ENCODE assay signal across 8 cellular contexts in genomic region chr13:102845289-102845629, GRCh38. TPM values are rescaled to one million over a fixed set of nuclear protein-coding genes. Genes with fewer than 3 reads are reported as not detected.
DNase-seq lines count a peak whose midpoint lies in the region; ATAC-seq and TF ChIP-seq lines count a peak whose summit lies in the region.

No MANE protein-coding gene starts in this region.

- DNase-seq in BE2C: no peak
- no peak for DNase-seq in coronary artery (ENCODE audit: low spot score)
- no peak for DNase-seq in natural killer cell treated with Interleukin-12 subunit alpha and Interleukin-12 subunit beta and Interleukin-15 and Interleukin-18, amount 100 ng/mL, for 72 hours (ENCODE audit: low spot score)
- DNase-seq in amygdala (lab: John Stamatoyannopoulos, UW): no peak
- no peak for DNase-seq in NCI-H2227 treated with DMSO at 0.1 percent for 48 hours (lab: John Stamatoyannopoulos, UW)
- no peak for DNase-seq in NCI-H2081 (lab: John Stamatoyannopoulos, UW)

- peaks cover 24 to 30% of the 10 kb centered on the region in 2 donors for H3K4me1 Mint-ChIP-seq in natural killer cell treated with Interleukin-12 subunit alpha and Interleukin-12 subunit beta and Interleukin-15 and Interleukin-18, amount 100 ng/mL, for 72 hours (ENCODE audit: low read depth in 2 of 2)

- H3K4me3 Mint-ChIP-seq in natural killer cell treated with Interleukin-12 subunit alpha and Interleukin-12 subunit beta and Interleukin-15 and Interleukin-18, amount 100 ng/mL, for 72 hours: peak overlapping the region; percentile 93

- H3K27ac ChIP-seq in HUES6 (ENCODE audit: low read depth, low read length): peak overlapping the region; percentile 76
- H3K27ac ChIP-seq in coronary artery: peak overlapping the region; percentile 97 to 98

- no peaks in the 10 kb centered on the region for H3K9me3 Mint-ChIP-seq in natural killer cell treated with Interleukin-12 subunit alpha and Interleukin-12 subunit beta and Interleukin-15 and Interleukin-18, amount 100 ng/mL, for 72 hours

- peak overlapping the region; percentile 96 for H3K4me3 ChIP-seq in BE2C (ENCODE audit: low read depth, low read length)
- peak overlapping the region; percentile 92 for H3K4me3 ChIP-seq in HUES6 (ENCODE audit: low read depth, low read length)
- H3K4me3 ChIP-seq in coronary artery: peak overlapping the region; percentile 93

- H3K27me3 ChIP-seq in BE2C (no peaks in the 10 kb centered on the region), HUES6 (ENCODE audit: control insufficient read depth, insufficient read depth, low read length) (no peaks in the 10 kb centered on the region)

- H3K27ac Mint-ChIP-seq in natural killer cell treated with Interleukin-12 subunit alpha and Interleukin-12 subunit beta and Interleukin-15 and Interleukin-18, amount 100 ng/mL, for 72 hours: peak overlapping the region; percentile 91 to 98

- no peaks in the 10 kb centered on the region for H3K27me3 Mint-ChIP-seq in natural killer cell treated with Interleukin-12 subunit alpha and Interleukin-12 subunit beta and Interleukin-15 and Interleukin-18, amount 100 ng/mL, for 72 hours

- ATAC-seq in GM21447 (IDR thresholded peaks at IDR 0.05; ENCODE audit: unreplicated experiment): peak; percentile 21
- ATAC-seq in natural killer cell treated with Interleukin-12 subunit alpha and Interleukin-12 subunit beta and Interleukin-15 and Interleukin-18, amount 100 ng/mL, for 72 hours: peak; percentile 25 to 49

- H3K9me3 ChIP-seq in BE2C (no peaks in the 10 kb centered on the region), HUES6 (ENCODE audit: control insufficient read depth, insufficient read depth, low read depth, low read length) (no peaks in the 10 kb centered on the region)

- TF ChIP-seq CTCF in BE2C (IDR thresholded peaks at IDR 0.05; ENCODE audit: low read depth, low read length) (no peak), coronary artery (IDR thresholded peaks at IDR 0.05) (no peak)

- H3K4me1 ChIP-seq in BE2C: no peaks in the 10 kb centered on the region; the same call in 1 of the 2 replicates
- H3K4me1 ChIP-seq in HUES6 (ENCODE audit: control insufficient read depth, insufficient read depth, low read length): 0 out of 2 replicates have a peak, but pooled peaks cover 3% of the 10 kb centered on the region

- H3K9ac ChIP-seq in HUES6 (ENCODE audit: low read length): peak overlapping the region; percentile 85

- H3K36me3 ChIP-seq in BE2C: no peaks in the 10 kb centered on the region
- H3K36me3 ChIP-seq in HUES6 (ENCODE audit: control insufficient read depth, insufficient read depth, low read length): no peaks in the 10 kb centered on the region

- H3K36me3 Mint-ChIP-seq in natural killer cell treated with Interleukin-12 subunit alpha and Interleukin-12 subunit beta and Interleukin-15 and Interleukin-18, amount 100 ng/mL, for 72 hours: no peaks in the 10 kb centered on the region

RNA-seq across cellular contexts. Expression of gene ERCC5, which starts 0.6 kb away (rescaled TPM):
- polyA plus RNA-seq in BE2C (2012; ENCODE audit: insufficient read depth, insufficient read length, low read depth): 17.0 TPM
- total RNA-seq in natural killer cell treated with Interleukin-12 subunit alpha and Interleukin-12 subunit beta and Interleukin-15 and Interleukin-18, amount 100 ng/mL, for 72 hours: 10 to 100 TPM; 66.5 to 71.0 TPM

RNA-seq across cellular contexts. Expression of gene BIVM, which starts 46.3 kb away (rescaled TPM):
- polyA plus RNA-seq in BE2C (2012; ENCODE audit: insufficient read depth, insufficient read length, low read depth): 13.4 TPM
- 10 to 100 TPM; 14.5 to 23.4 TPM for total RNA-seq in natural killer cell treated with Interleukin-12 subunit alpha and Interleukin-12 subunit beta and Interleukin-15 and Interleukin-18, amount 100 ng/mL, for 72 hours

RNA-seq across cellular contexts. Expression of gene POGLUT2, which starts 46.5 kb away (rescaled TPM):
- polyA plus RNA-seq in BE2C (2012; ENCODE audit: insufficient read depth, insufficient read length, low read depth): 26.9 TPM
- 1 to 10 TPM; 5.4 to 5.5 TPM for total RNA-seq in natural killer cell treated with Interleukin-12 subunit alpha and Interleukin-12 subunit beta and Interleukin-15 and Interleukin-18, amount 100 ng/mL, for 72 hours
